In the genomic region with DNA sequence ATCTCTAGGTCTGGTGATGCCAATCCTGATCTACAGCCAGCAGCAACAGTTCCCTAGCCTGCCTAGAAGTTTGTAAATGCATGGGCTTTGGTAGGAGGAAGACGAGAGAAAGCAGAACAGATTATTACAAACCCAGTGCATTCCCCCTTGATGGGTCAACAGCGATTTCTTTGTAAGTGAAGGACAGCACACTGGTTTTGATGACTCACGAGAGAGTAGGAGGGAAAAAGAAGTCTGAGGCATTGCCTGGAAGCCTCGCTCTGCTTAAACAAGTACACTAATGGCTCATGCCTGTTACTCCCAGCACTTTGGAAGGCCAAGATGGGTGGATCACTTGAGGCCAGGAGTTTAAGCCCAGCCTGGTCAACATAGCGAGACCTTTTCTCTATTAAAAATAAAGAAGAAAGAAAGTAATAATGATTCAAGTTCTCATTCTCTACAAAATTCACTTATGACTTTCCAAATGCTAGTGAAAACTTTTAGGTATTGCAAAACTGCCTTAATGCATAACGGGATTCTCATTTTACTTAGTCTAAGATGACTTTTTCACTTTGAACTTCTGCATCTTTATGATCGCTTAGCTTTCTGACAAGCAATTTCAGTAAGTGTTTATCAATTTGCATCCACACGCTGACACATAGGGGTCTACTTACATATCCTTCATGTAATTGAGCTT, we compare ENCODE assay signal across 8 cellular contexts. TPM values are rescaled to one million over a fixed set of nuclear protein-coding genes. Genes with fewer than 3 reads are reported as not detected.
A peak's percentile ranks its signal among the peaks of the same experiment; 100 is the strongest.
DNase-seq lines count a peak whose midpoint lies in the region; ATAC-seq and TF ChIP-seq lines count a peak whose summit lies in the region.

No MANE protein-coding gene starts in this region.

- H3K4me3 ChIP-seq in gastroesophageal sphincter (no peak overlapping the region), smooth muscle cell (peak overlapping the region; percentile 4), H7 (ENCODE audit: insufficient read depth, low read depth, low read length) (no peak overlapping the region)

- no peak for TF ChIP-seq EP300 in gastroesophageal sphincter (IDR thresholded peaks at IDR 0.05)

- peak; percentile 93 for ATAC-seq in SK-N-SH treated with all-trans-retinoic acid at 6 μM for 48 hours
- peak; percentile 87 for ATAC-seq in gastroesophageal sphincter
- no peak for ATAC-seq in GM19035 (IDR thresholded peaks at IDR 0.05; ENCODE audit: unreplicated experiment)

- H3K27ac Mint-ChIP-seq in activated CD4-positive, alpha-beta T cell treated with anti-CD3 and anti-CD28 coated beads, Interleukin-2, amount 10 ng/mL, durations not matched to agents 24 days and 14 days = no peak overlapping the region

- peaks cover 5% of the 10 kb centered on the region for H3K27me3 Mint-ChIP-seq in activated CD4-positive, alpha-beta T cell treated with anti-CD3 and anti-CD28 coated beads, Interleukin-2, amount 10 ng/mL, durations not matched to agents 24 days and 14 days

- peaks cover 22% of the 10 kb centered on the region for H3K4me1 Mint-ChIP-seq in activated CD4-positive, alpha-beta T cell treated with anti-CD3 and anti-CD28 coated beads, Interleukin-2, amount 10 ng/mL, durations not matched to agents 24 days and 14 days

- H3K27me3 ChIP-seq in gastroesophageal sphincter (no peaks in the 10 kb centered on the region), smooth muscle cell (ENCODE audit: low read depth) (no peaks in the 10 kb centered on the region), H7 (ENCODE audit: control insufficient read depth, insufficient read depth, low read length) (no peaks in the 10 kb centered on the region)

- 37 to 56% methylated on average over 8 of the region's 8 CpGs for WGBS in gastroesophageal sphincter (ENCODE audit: low coverage in 1 of 2), 2 donors
- WGBS in smooth muscle cell (ENCODE audit: low lambda C conversion rate) = 32% methylated on average over 8 of the region's 8 CpGs

- peak overlapping the region; percentile 59 for H3K4me2 ChIP-seq in smooth muscle cell

- peaks cover 14% of the 10 kb centered on the region for H3F3A ChIP-seq in smooth muscle cell (ENCODE audit: low read depth)

- no peak for TF ChIP-seq POLR2A in gastroesophageal sphincter (IDR thresholded peaks at IDR 0.05)

- no peaks in the 10 kb centered on the region for H3K36me3 ChIP-seq in gastroesophageal sphincter
- H3K36me3 ChIP-seq in smooth muscle cell (ENCODE audit: low read depth) = no peaks in the 10 kb centered on the region
- H3K36me3 ChIP-seq in H7 (replicated peaks; ENCODE audit: control insufficient read depth, insufficient read depth, low read length) = no peaks in the 10 kb centered on the region

- H2AFZ ChIP-seq in smooth muscle cell (ENCODE audit: low read depth) = no peak overlapping the region

- peak; percentile 67 for DNase-seq in H4 (ENCODE audit: low spot score)
- peak; percentile 12 for DNase-seq in smooth muscle cell (lab: John Stamatoyannopoulos, UW; ENCODE audit: unreplicated experiment)
- no peak for DNase-seq in H7
- DNase-seq in activated CD4-positive, alpha-beta T cell treated with anti-CD3 and anti-CD28 coated beads, Interleukin-2, amount 10 ng/mL, durations not matched to agents 24 days and 14 days = no peak
- DNase-seq in DMS79 (lab: John Stamatoyannopoulos, UW) = no peak

- intact Hi-C loops in activated CD4-positive, alpha-beta T cell treated with anti-CD3 and anti-CD28 coated beads, Interleukin-2, amount 10 ng/mL, durations not matched to agents 24 days and 14 days (cut with micrococcal nuclease) = no loop called here

- H3K9me3 ChIP-seq in gastroesophageal sphincter (no peaks in the 10 kb centered on the region), smooth muscle cell (replicated peaks; ENCODE audit: low read depth) (no peaks in the 10 kb centered on the region)

- no peak overlapping the region for H3K4me3 Mint-ChIP-seq in activated CD4-positive, alpha-beta T cell treated with anti-CD3 and anti-CD28 coated beads, Interleukin-2, amount 10 ng/mL, durations not matched to agents 24 days and 14 days

- H3K36me3 Mint-ChIP-seq in activated CD4-positive, alpha-beta T cell treated with anti-CD3 and anti-CD28 coated beads, Interleukin-2, amount 10 ng/mL, durations not matched to agents 24 days and 14 days (ENCODE audit: low read depth) = no peaks in the 10 kb centered on the region

- TF ChIP-seq CTCF in gastroesophageal sphincter (IDR thresholded peaks at IDR 0.05) (no peak), smooth muscle cell (IDR thresholded peaks at IDR 0.05; ENCODE audit: borderline replicate concordance, insufficient read depth, poor library complexity, severe bottlenecking) (no peak)

- H4K20me1 ChIP-seq in smooth muscle cell (ENCODE audit: low read depth) = no peaks in the 10 kb centered on the region

- no peaks in the 10 kb centered on the region for H3K79me2 ChIP-seq in smooth muscle cell (ENCODE audit: low read depth)

- no peaks in the 10 kb centered on the region for H3K9me3 Mint-ChIP-seq in activated CD4-positive, alpha-beta T cell treated with anti-CD3 and anti-CD28 coated beads, Interleukin-2, amount 10 ng/mL, durations not matched to agents 24 days and 14 days

- peak overlapping the region; percentile 13 for H3K9ac ChIP-seq in smooth muscle cell (ENCODE audit: low read depth)

- H3K4me1 ChIP-seq in gastroesophageal sphincter = peaks cover 0 to 35% (median 4%) of the 10 kb centered on the region in 3 donors
- peaks cover 5% of the 10 kb centered on the region for H3K4me1 ChIP-seq in smooth muscle cell (ENCODE audit: low read depth)

- H3K27ac ChIP-seq in gastroesophageal sphincter (peak overlapping the region in 2 of 4 donors; percentile 11 to 46), smooth muscle cell (ENCODE audit: low read depth) (peak overlapping the region; percentile 87)

TF ChIP-seq in SK-N-SH treated with all-trans-retinoic acid at 6 μM for 48 hours, 23 proteins besides CTCF, POLR2A, EP300 and RAD21:
- TF ChIP-seq ZC3H10 (CRISPR knock-in tag; IDR thresholded peaks at IDR 0.05) (no peak), ZFP3 (CRISPR knock-in tag; IDR thresholded peaks at IDR 0.05) (peak; percentile 40; the same call in 1 of the 2 replicates), ISL1 (CRISPR knock-in tag; IDR thresholded peaks at IDR 0.05) (peak; percentile 39; the same call in 1 of the 2 replicates), ZNF8 (CRISPR knock-in tag; IDR thresholded peaks at IDR 0.05) (no peak)

RNA-seq across cellular contexts. Expression of a gene that starts 47.7 kb away (rescaled TPM):
- 6.5 and 9.4 TPM in 2 replicates for total RNA-seq in H4 (2014; rRNA removed; shearing (Covaris generic))
- total RNA-seq in gastroesophageal sphincter (10 to 100 TPM; 17.3 to 30.2 (median 23.5) TPM), smooth muscle cell (33.3 and 37.7 TPM in 2 replicates)
- 11.6 and 12.3 TPM in 2 replicates for polyA plus RNA-seq in smooth muscle cell
- 13.0 and 17.0 TPM in 2 replicates for total RNA-seq in H7 (2014; rRNA removed; shearing (Covaris generic))
- 16.2 and 18.7 TPM in 2 replicates for total RNA-seq in activated CD4-positive, alpha-beta T cell treated with anti-CD3 and anti-CD28 coated beads, Interleukin-2, amount 10 ng/mL, durations not matched to agents 24 days and 14 days

Comparison
In these comparisons a context has a peak if more than half of its experiments do, and no peak if none do; other contexts are left out.
1. DNase-seq: peak in H4 (single experiment) and smooth muscle cell (single experiment); none in H7 (single experiment), activated CD4-positive, alpha-beta T cell treated with anti-CD3 and anti-CD28 coated beads, Interleukin-2, amount 10 ng/mL, durations not matched to agents 24 days and 14 days (single experiment) and DMS79 (single experiment).